9 cellular contexts compared by ENCODE assay signal in genomic region chr17:67440311-67441051, GRCh38.
DNase-seq lines count a peak whose midpoint lies in the region; ATAC-seq and TF ChIP-seq lines count a peak whose summit lies in the region.
"Had no signal": no experiment of that assay in that cellular context is flagged by ENCODE, and none has a peak within 500 bp of the region (broad histone marks: within the 10 kb centered on the region; RNA-seq: fewer than 3 reads in every experiment).

No MANE protein-coding gene starts in this region.

- H3K4me1 Mint-ChIP-seq in dendritic cell treated with granulocyte-macrophage colony-stimulating factor and Interleukin-4, amounts not matched to agents 40 ng/mL and 50 ng/mL, for 4 days (ENCODE audit: low read depth): peaks cover 49% of the 10 kb centered on the region

- H3F3A ChIP-seq in PC-9 (ENCODE audit: insufficient read depth, low read depth): no peaks in the 10 kb centered on the region

- DNase-seq in GM12865 (ENCODE audit: low read depth) (no peak), NB4 (ENCODE audit: low read depth) (peak; percentile 24), GM19238 (ENCODE audit: insufficient read length, low spot score) (no peak), PC-9 (no peak)

- H3K36me3 ChIP-seq in parathyroid adenoma (ENCODE audit: control insufficient read depth, insufficient read depth, low read length): no peaks in the 10 kb centered on the region
- H3K36me3 ChIP-seq in PC-9 (ENCODE audit: low read depth): no peaks in the 10 kb centered on the region

- peak overlapping the region; percentile 46 for H3K27ac Mint-ChIP-seq in dendritic cell treated with granulocyte-macrophage colony-stimulating factor and Interleukin-4, amounts not matched to agents 40 ng/mL and 50 ng/mL, for 4 days

- no peaks in the 10 kb centered on the region for H3K27me3 ChIP-seq in parathyroid adenoma (ENCODE audit: control insufficient read depth, insufficient read depth, low read length)
- no peaks in the 10 kb centered on the region for H3K27me3 ChIP-seq in PC-9 (ENCODE audit: insufficient read depth, low read depth)

- TF ChIP-seq CTCF in GM12865 (IDR thresholded peaks at IDR 0.05; ENCODE audit: insufficient read depth, low read depth, low read length, missing control alignments): no peak
- TF ChIP-seq CTCF in NB4 (IDR thresholded peaks at IDR 0.05; ENCODE audit: low read depth, low read length): no peak
- no peak for TF ChIP-seq CTCF in parathyroid adenoma (IDR thresholded peaks at IDR 0.05)
- TF ChIP-seq CTCF in PC-9 (conservative IDR thresholded peaks at IDR 0.05): no peak

- no TSS peak for BruUV-seq in PC-9 (replicated peaks; lab: Mats Ljungman, UMichigan)

- no peak overlapping the region for H3K9ac ChIP-seq in parathyroid adenoma

- H2AFZ ChIP-seq in parathyroid adenoma (no peak overlapping the region), PC-9 (no peak overlapping the region)
- H2AFZ ChIP-seq: GM23338 had no signal

- H3K9me3 ChIP-seq in parathyroid adenoma (ENCODE audit: control insufficient read depth, low read length): no peaks in the 10 kb centered on the region
- H3K9me3 ChIP-seq in PC-9 (ENCODE audit: insufficient read depth, low read depth): no peaks in the 10 kb centered on the region

- no peaks in the 10 kb centered on the region for H3K36me3 Mint-ChIP-seq in dendritic cell treated with granulocyte-macrophage colony-stimulating factor and Interleukin-4, amounts not matched to agents 40 ng/mL and 50 ng/mL, for 4 days (ENCODE audit: low read depth)

- no peak for TF ChIP-seq POLR2A in NB4 (IDR thresholded peaks at IDR 0.05; ENCODE audit: extremely low read depth, insufficient read length)

- no peak for ATAC-seq in HG02973 (IDR thresholded peaks at IDR 0.05; ENCODE audit: unreplicated experiment)
- ATAC-seq in GM19455 (IDR thresholded peaks at IDR 0.05; ENCODE audit: unreplicated experiment): no peak
- ATAC-seq: GM23338 had no signal

- intact Hi-C loops in dendritic cell treated with granulocyte-macrophage colony-stimulating factor and Interleukin-4, amounts not matched to agents 40 ng/mL and 50 ng/mL, for 4 days (cut with micrococcal nuclease): no loop called here
- intact Hi-C loops in PC-9 (cut with micrococcal nuclease; ENCODE audit: unreplicated experiment): loop anchor here (1.0 kb wide), 1 partner anchor 18 kb away; no protein-coding TSS in a partner anchor

- H3K27me3 Mint-ChIP-seq in dendritic cell treated with granulocyte-macrophage colony-stimulating factor and Interleukin-4, amounts not matched to agents 40 ng/mL and 50 ng/mL, for 4 days: no peaks in the 10 kb centered on the region

- no peak overlapping the region for H3K4me2 ChIP-seq in parathyroid adenoma (ENCODE audit: low read length)
- H3K4me2 ChIP-seq in PC-9: no peak overlapping the region
- H3K4me2 ChIP-seq: GM23338 had no signal

- H3K9me2 ChIP-seq in PC-9 (ENCODE audit: insufficient read depth): no peaks in the 10 kb centered on the region

- H3K79me2 ChIP-seq in parathyroid adenoma (no peaks in the 10 kb centered on the region), PC-9 (ENCODE audit: low read depth) (no peaks in the 10 kb centered on the region)

- POLR2A ChIA-PET in PC-9 (lab: Charles Lee; ENCODE audit: unreplicated experiment): interaction anchor here (0.5 to 0.6 kb wide), 6 partner anchors 9 to 343 kb away, joined by 3 to 13 read pairs (median 4); no protein-coding TSS in a partner anchor

- peak overlapping the region; percentile 7; the same call in 1 of the 2 replicates for H3K4me3 ChIP-seq in GM12865 (ENCODE audit: low read depth, low read length)
- no peak overlapping the region for H3K4me3 ChIP-seq in NB4 (ENCODE audit: low read depth, low read length)
- no peak overlapping the region for H3K4me3 ChIP-seq in parathyroid adenoma (ENCODE audit: low read depth, low read length)
- H3K4me3 ChIP-seq in PC-9: no peak overlapping the region
- H3K4me3 ChIP-seq: GM23338 had no signal

- H3K4me1 ChIP-seq in parathyroid adenoma: no peaks in the 10 kb centered on the region
- no peaks in the 10 kb centered on the region for H3K4me1 ChIP-seq in PC-9 (replicated peaks; ENCODE audit: insufficient read depth)

- H4K20me1 ChIP-seq in PC-9 (ENCODE audit: insufficient read depth): no peaks in the 10 kb centered on the region; the same call in 1 of the 2 replicates

- no peaks in the 10 kb centered on the region for H3K9me3 Mint-ChIP-seq in dendritic cell treated with granulocyte-macrophage colony-stimulating factor and Interleukin-4, amounts not matched to agents 40 ng/mL and 50 ng/mL, for 4 days
- H3K9me3 Mint-ChIP-seq: GM23338 had no signal

- H3K4me3 Mint-ChIP-seq in dendritic cell treated with granulocyte-macrophage colony-stimulating factor and Interleukin-4, amounts not matched to agents 40 ng/mL and 50 ng/mL, for 4 days: no peak overlapping the region
- H3K4me3 Mint-ChIP-seq: GM23338 had no signal

- CTCF ChIA-PET in PC-9 (lab: Charles Lee): interaction anchor here (0.6 to 1.0 kb wide), 6 partner anchors 23 to 460 kb away, joined by 3 to 6 read pairs (median 3); no protein-coding TSS in a partner anchor

- H3K27ac ChIP-seq in parathyroid adenoma (peak overlapping the region; percentile 3), PC-9 (no peak overlapping the region)
